In genomic region chr1:11681071-11681771, GRCh38 we compare ENCODE assay signal across 8 cellular contexts. TPM values are rescaled to one million over a fixed set of nuclear protein-coding genes. Genes with fewer than 3 reads are reported as not detected.
DNase-seq lines count a peak whose midpoint lies in the region; ATAC-seq and TF ChIP-seq lines count a peak whose summit lies in the region.

MAD2L2 (minus strand) TSS chr1:11681148; CDS start chr1:11680601, 547 bp downstream.

- H3K4me3 Mint-ChIP-seq in activated naive CD4-positive, alpha-beta T cell treated with anti-CD3 and anti-CD28 coated beads, Interleukin-2, amount 10 ng/mL, durations not matched to agents 7 days and 5 days: peak within 1 kb of the TSS; percentile 87

- H3K4me1 ChIP-seq in SK-N-SH (ENCODE audit: control insufficient read depth in 1 of 2, insufficient read depth in 2 of 2, low read depth in 1 of 2, low read length in 1 of 2): peaks cover 10 to 16% of the 10 kb centered on the region in 2 experiments; a peak in 2 of 4 replicates

- peaks cover 6% of the 10 kb centered on the region for H3F3A ChIP-seq in SK-N-SH (replicated peaks; ENCODE audit: insufficient read depth)

- CTCF ChIA-PET in SK-N-SH (lab: Yijun Ruan, JAX): interaction anchor here (0.8 to 7.5 kb wide), 8 partner anchors 9 to 644 kb away, joined by 3 to 51 read pairs (median 8); partner anchors contain the start of gene FBXO6
- CTCF ChIA-PET in activated naive CD4-positive, alpha-beta T cell treated with anti-CD3 and anti-CD28 coated beads, Interleukin-2, amount 10 ng/mL, durations not matched to agents 7 days and 5 days (lab: Charles Lee): interaction anchor here (0.7 to 2.1 kb wide), 4 partner anchors 17 to 36 kb away, joined by 3 to 13 read pairs (median 4); partner anchors contain the start of gene FBXO6

- H3K4me2 ChIP-seq in SK-N-SH: peak within 1 kb of the TSS; percentile 97

- TF ChIP-seq CTCF in SK-N-SH (IDR thresholded peaks at IDR 0.05): no peak

- 3% methylated on average over 25 of the region's 71 CpGs for WGBS in SK-N-SH (ENCODE audit: low lambda C conversion rate)

- H3K9ac ChIP-seq in SK-N-SH: peak within 1 kb of the TSS; percentile 90

- no peaks in the 10 kb centered on the region for H3K9me3 Mint-ChIP-seq in activated naive CD4-positive, alpha-beta T cell treated with anti-CD3 and anti-CD28 coated beads, Interleukin-2, amount 10 ng/mL, durations not matched to agents 7 days and 5 days

- H3K4me1 Mint-ChIP-seq in activated naive CD4-positive, alpha-beta T cell treated with anti-CD3 and anti-CD28 coated beads, Interleukin-2, amount 10 ng/mL, durations not matched to agents 7 days and 5 days: peaks cover 21% of the 10 kb centered on the region

- no peaks in the 10 kb centered on the region for H4K20me1 ChIP-seq in SK-N-SH (ENCODE audit: insufficient read depth)

- DNase-seq in EH (ENCODE audit: low read depth): peak; percentile 86
- peak; percentile 74 to 84 for DNase-seq in Kasumi-1 (lab: John Stamatoyannopoulos, UW)
- peak; percentile 97 for DNase-seq in SK-N-SH
- DNase-seq in activated naive CD4-positive, alpha-beta T cell treated with anti-CD3 and anti-CD28 coated beads, Interleukin-2, amount 10 ng/mL, durations not matched to agents 7 days and 5 days: peak; percentile 93
- DNase-seq in globus pallidus (ENCODE audit: low spot score): peak; percentile 85
- DNase-seq in occipital lobe (lab: John Stamatoyannopoulos, UW): peak; percentile 81
- peak; percentile 80 for DNase-seq in superior temporal gyrus (ENCODE audit: extremely low spot score)

- H3K27me3 Mint-ChIP-seq in activated naive CD4-positive, alpha-beta T cell treated with anti-CD3 and anti-CD28 coated beads, Interleukin-2, amount 10 ng/mL, durations not matched to agents 7 days and 5 days: peaks cover 46% of the 10 kb centered on the region

- peaks cover 3% of the 10 kb centered on the region for H3K36me3 Mint-ChIP-seq in activated naive CD4-positive, alpha-beta T cell treated with anti-CD3 and anti-CD28 coated beads, Interleukin-2, amount 10 ng/mL, durations not matched to agents 7 days and 5 days

- peak within 1 kb of the TSS; percentile 89 for H2AFZ ChIP-seq in SK-N-SH (ENCODE audit: low read depth)

- H3K79me2 ChIP-seq in SK-N-SH (ENCODE audit: insufficient read depth): peaks cover 18% of the 10 kb centered on the region; the same call in 1 of the 2 replicates

- ATAC-seq in GM21786 (IDR thresholded peaks at IDR 0.05; ENCODE audit: unreplicated experiment): peak; percentile 87

- H3K27ac ChIP-seq in SK-N-SH (ENCODE audit: low read depth in 2 of 2, low read length in 1 of 2): peak within 1 kb of the TSS; percentile 58 to 67

- peak within 1 kb of the TSS; percentile 90 to 96 for H3K4me3 ChIP-seq in SK-N-SH (ENCODE audit: low read depth in 2 of 2, low read length in 1 of 2)

- H3K36me3 ChIP-seq in SK-N-SH (replicated peaks in 1 of 2; ENCODE audit: control insufficient read depth in 1 of 2, insufficient read depth in 2 of 2, low read length in 1 of 2): peaks cover 6% of the 10 kb centered on the region in 2 experiments

- POLR2A ChIA-PET in SK-N-SH (lab: Yijun Ruan, JAX): no interaction called here

- no peaks in the 10 kb centered on the region for H3K9me2 ChIP-seq in SK-N-SH

- H3K27me3 ChIP-seq in SK-N-SH (ENCODE audit: insufficient read depth): no peaks in the 10 kb centered on the region

- H3K9me3 ChIP-seq in SK-N-SH: no peaks in the 10 kb centered on the region

- peak within 1 kb of the TSS; percentile 93 for H3K27ac Mint-ChIP-seq in activated naive CD4-positive, alpha-beta T cell treated with anti-CD3 and anti-CD28 coated beads, Interleukin-2, amount 10 ng/mL, durations not matched to agents 7 days and 5 days

- no peak for TF ChIP-seq RAD21 in SK-N-SH (IDR thresholded peaks at IDR 0.05; ENCODE audit: low read length)

- TF ChIP-seq EP300 in SK-N-SH (IDR thresholded peaks at IDR 0.05; ENCODE audit: borderline replicate concordance in 1 of 2, low read depth in 1 of 2, low read length in 1 of 2): no peak

TF ChIP-seq in SK-N-SH, 30 proteins besides CTCF, POLR2A, EP300 and RAD21:
- TF ChIP-seq MAX (IDR thresholded peaks at IDR 0.05; ENCODE audit: low read depth) (0 out of 2 replicates have a peak, but pooled peaks have one; percentile 10), POLR2AphosphoS5 (IDR thresholded peaks at IDR 0.05; ENCODE audit: low read depth, low read length) (0 out of 2 replicates have a peak, but pooled peaks have one; percentile 20), RCOR1 (IDR thresholded peaks at IDR 0.05; ENCODE audit: low read length) (peak; percentile 25; the same call in 1 of the 2 replicates), TAF1 (IDR thresholded peaks at IDR 0.05; ENCODE audit: borderline replicate concordance, low read depth, low read length) (0 out of 2 replicates have a peak, but pooled peaks have one; percentile 21), SMC3 (IDR thresholded peaks at IDR 0.05; ENCODE audit: low read depth, low read length) (no peak), NFIC (IDR thresholded peaks at IDR 0.05; ENCODE audit: borderline replicate concordance) (no peak), TCF12 (IDR thresholded peaks at IDR 0.05) (peak; percentile 3; the same call in 1 of the 2 replicates), MXI1 (IDR thresholded peaks at IDR 0.05; ENCODE audit: low read depth, low read length) (0 out of 2 replicates have a peak, but pooled peaks have one; percentile 56)
- TF ChIP-seq, protein P1, sequence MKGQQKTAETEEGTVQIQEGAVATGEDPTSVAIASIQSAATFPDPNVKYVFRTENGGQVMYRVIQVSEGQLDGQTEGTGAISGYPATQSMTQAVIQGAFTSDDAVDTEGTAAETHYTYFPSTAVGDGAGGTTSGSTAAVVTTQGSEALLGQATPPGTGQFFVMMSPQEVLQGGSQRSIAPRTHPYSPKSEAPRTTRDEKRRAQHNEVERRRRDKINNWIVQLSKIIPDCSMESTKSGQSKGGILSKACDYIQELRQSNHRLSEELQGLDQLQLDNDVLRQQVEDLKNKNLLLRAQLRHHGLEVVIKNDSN (IDR thresholded peaks at IDR 0.05; ENCODE audit: borderline replicate concordance, low read depth): no peak
- TF ChIP-seq, protein P2, sequence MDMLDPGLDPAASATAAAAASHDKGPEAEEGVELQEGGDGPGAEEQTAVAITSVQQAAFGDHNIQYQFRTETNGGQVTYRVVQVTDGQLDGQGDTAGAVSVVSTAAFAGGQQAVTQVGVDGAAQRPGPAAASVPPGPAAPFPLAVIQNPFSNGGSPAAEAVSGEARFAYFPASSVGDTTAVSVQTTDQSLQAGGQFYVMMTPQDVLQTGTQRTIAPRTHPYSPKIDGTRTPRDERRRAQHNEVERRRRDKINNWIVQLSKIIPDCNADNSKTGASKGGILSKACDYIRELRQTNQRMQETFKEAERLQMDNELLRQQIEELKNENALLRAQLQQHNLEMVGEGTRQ (IDR thresholded peaks at IDR 0.05; ENCODE audit: borderline replicate concordance, low read depth, low read length): no peak

RNA-seq across cellular contexts. Expression of gene MAD2L2, which starts in this region (rescaled TPM):
- 70.0 and 94.0 TPM in 2 replicates for polyA plus RNA-seq in SK-N-SH (2012; rRNA removed)
- polyA plus RNA-seq in SK-N-SH (2012; cell fraction: cytosol; rRNA removed): 46.0 and 59.7 TPM in 2 replicates
- 72.4 and 107 TPM in 2 replicates for polyA plus RNA-seq in SK-N-SH (2012; cell fraction: nucleus; rRNA removed)
- total RNA-seq in occipital lobe: 43.4 TPM

Comparison
In these comparisons a context has a peak if more than half of its experiments do, and no peak if none do; other contexts are left out.
1. Peak in every context shown above with its lines: DNase-seq, ATAC-seq, H3K4me3 ChIP-seq and H3K27ac ChIP-seq.